In the genomic region with DNA sequence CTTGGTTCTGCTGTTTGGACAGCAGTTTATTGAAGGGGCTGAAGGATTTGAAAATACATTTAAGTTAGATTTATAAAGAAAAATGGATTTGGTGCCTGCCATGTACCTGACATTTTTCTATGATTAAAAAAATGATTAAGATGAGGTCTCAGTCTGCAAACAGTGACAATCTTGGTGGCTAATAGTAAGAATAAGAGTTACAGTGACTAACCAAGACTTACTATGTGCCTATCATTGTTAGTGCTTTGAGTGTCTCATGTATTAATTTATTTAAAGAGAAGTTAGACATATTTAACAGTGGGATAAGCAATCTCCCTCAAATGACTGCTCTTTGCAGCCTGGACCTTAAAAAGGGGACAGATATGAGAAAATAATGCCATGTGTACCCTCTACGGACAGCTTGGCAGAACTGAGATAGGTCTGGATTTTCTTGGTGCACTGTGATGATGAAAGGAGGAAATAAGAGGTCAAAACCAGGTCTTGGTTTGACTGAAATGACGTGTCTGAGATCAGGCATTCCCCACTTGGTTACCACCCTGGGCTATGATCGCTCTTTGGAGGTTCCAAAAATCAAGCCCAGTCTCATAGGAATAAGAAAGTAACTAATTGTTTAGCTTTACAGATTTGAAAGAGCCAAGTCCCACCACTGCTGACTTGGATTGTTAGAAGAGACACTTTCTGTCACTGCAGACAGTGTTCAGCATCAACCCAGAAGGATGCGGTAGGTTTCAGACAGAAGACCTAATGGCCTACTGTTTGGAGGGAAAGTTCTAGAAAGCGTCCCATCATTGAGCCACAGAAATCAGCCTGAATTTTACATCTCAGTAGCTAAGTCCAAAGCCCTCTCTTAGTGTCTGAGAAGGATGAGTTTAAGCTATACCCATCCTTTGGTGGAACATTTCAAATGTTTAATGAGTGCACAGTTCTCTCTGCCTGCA, we compare ENCODE assay signal across 1 cellular context.
TF ChIP-seq lines count a peak whose summit lies in the region.

No MANE protein-coding gene starts in this region.

TF ChIP-seq in SK-N-SH treated with all-trans-retinoic acid at 6 μM for 48 hours, 23 proteins besides CTCF, POLR2A, EP300 and RAD21 (continued from another document):
- TF ChIP-seq TCF4 (CRISPR knock-in tag; IDR thresholded peaks at IDR 0.05; ENCODE audit: borderline replicate concordance) = no peak
- no peak for TF ChIP-seq RARB (CRISPR knock-in tag; IDR thresholded peaks at IDR 0.05)
- TF ChIP-seq BACH2 (CRISPR knock-in tag; IDR thresholded peaks at IDR 0.05; ENCODE audit: borderline replicate concordance) = no peak
- TF ChIP-seq PPARA (CRISPR knock-in tag; IDR thresholded peaks at IDR 0.05; ENCODE audit: borderline replicate concordance) = no peak
- no peak for TF ChIP-seq ISL1 (CRISPR knock-in tag; IDR thresholded peaks at IDR 0.05)
- no peak for TF ChIP-seq ZNF565 (CRISPR knock-in tag; conservative IDR thresholded peaks at IDR 0.05; ENCODE audit: low read depth)
- TF ChIP-seq, protein P1, sequence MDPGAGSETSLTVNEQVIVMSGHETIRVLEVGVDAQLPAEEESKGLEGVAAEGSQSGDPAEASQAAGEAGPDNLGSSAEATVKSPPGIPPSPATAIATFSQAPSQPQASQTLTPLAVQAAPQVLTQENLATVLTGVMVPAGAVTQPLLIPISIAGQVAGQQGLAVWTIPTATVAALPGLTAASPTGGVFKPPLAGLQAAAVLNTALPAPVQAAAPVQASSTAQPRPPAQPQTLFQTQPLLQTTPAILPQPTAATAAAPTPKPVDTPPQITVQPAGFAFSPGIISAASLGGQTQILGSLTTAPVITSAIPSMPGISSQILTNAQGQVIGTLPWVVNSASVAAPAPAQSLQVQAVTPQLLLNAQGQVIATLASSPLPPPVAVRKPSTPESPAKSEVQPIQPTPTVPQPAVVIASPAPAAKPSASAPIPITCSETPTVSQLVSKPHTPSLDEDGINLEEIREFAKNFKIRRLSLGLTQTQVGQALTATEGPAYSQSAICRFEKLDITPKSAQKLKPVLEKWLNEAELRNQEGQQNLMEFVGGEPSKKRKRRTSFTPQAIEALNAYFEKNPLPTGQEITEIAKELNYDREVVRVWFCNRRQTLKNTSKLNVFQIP (CRISPR knock-in tag; IDR thresholded peaks at IDR 0.05; ENCODE audit: borderline replicate concordance, low read depth) = no peak
- TF ChIP-seq, protein P2, sequence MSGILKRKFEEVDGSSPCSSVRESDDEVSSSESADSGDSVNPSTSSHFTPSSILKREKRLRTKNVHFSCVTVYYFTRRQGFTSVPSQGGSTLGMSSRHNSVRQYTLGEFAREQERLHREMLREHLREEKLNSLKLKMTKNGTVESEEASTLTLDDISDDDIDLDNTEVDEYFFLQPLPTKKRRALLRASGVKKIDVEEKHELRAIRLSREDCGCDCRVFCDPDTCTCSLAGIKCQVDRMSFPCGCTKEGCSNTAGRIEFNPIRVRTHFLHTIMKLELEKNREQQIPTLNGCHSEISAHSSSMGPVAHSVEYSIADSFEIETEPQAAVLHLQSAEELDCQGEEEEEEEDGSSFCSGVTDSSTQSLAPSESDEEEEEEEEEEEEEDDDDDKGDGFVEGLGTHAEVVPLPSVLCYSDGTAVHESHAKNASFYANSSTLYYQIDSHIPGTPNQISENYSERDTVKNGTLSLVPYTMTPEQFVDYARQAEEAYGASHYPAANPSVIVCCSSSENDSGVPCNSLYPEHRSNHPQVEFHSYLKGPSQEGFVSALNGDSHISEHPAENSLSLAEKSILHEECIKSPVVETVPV (CRISPR knock-in tag; IDR thresholded peaks at IDR 0.05) = no peak
- no peak for TF ChIP-seq ESRRG (CRISPR knock-in tag; IDR thresholded peaks at IDR 0.05)
- TF ChIP-seq CSDC2 (CRISPR knock-in tag; IDR thresholded peaks at IDR 0.05) = no peak
- TF ChIP-seq, protein P3, sequence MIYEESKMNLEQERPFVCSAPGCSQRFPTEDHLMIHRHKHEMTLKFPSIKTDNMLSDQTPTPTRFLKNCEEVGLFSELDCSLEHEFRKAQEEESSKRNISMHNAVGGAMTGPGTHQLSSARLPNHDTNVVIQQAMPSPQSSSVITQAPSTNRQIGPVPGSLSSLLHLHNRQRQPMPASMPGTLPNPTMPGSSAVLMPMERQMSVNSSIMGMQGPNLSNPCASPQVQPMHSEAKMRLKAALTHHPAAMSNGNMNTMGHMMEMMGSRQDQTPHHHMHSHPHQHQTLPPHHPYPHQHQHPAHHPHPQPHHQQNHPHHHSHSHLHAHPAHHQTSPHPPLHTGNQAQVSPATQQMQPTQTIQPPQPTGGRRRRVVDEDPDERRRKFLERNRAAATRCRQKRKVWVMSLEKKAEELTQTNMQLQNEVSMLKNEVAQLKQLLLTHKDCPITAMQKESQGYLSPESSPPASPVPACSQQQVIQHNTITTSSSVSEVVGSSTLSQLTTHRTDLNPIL (CRISPR knock-in tag; IDR thresholded peaks at IDR 0.05; ENCODE audit: low read depth) = no peak
- no peak for TF ChIP-seq ZC3H10 (CRISPR knock-in tag; IDR thresholded peaks at IDR 0.05)
- TF ChIP-seq GLIS3 (CRISPR knock-in tag; IDR thresholded peaks at IDR 0.05) = no peak
- TF ChIP-seq SNAI2 (CRISPR knock-in tag; IDR thresholded peaks at IDR 0.05) = no peak
- no peak for TF ChIP-seq ZFP30 (CRISPR knock-in tag; IDR thresholded peaks at IDR 0.05)
